In the genomic region with DNA sequence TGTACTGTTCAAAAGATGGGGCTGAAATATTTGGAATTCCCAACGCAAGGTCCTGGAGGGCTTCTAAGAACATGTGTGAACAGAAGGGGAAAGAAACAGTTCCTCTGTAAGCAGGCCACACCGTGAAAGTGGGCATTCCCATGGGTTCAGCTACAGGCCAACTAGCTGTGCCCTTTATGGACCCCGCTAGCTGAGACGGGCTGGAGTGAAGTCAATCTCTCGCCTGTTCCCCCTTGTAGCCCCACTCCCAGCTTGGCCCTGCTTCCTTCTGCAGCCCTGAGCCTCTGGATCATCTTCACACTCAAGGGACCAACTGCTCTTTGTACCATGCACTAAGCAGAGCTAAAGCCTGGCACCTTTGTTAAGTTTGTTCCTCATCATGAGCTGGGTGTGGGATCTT, we compare ENCODE assay signal across 17 cellular contexts.
"Had no signal": no experiment of that assay in that cellular context is flagged by ENCODE, and none has a peak within 500 bp of the region (broad histone marks: within the 10 kb centered on the region; RNA-seq: fewer than 3 reads in every experiment).

No MANE protein-coding gene starts in this region.

- DNase-seq: activated CD4-positive, alpha-beta T cell treated with anti-CD3 and anti-CD28 coated beads for 4 hours; activated CD8-positive, alpha-beta T cell treated with anti-CD3 and anti-CD28 coated beads for 36 hours; activated naive CD4-positive, alpha-beta T cell; dermis blood vessel endothelial cell; effector memory CD4-positive, alpha-beta T cell; foreskin fibroblast; mesenchymal stem cell; naive thymus-derived CD4-positive, alpha-beta T cell; sigmoid colon; stimulated activated CD4-positive, alpha-beta T cell treated with anti-CD3 and anti-CD28 coated beads, Interleukin-4, amount 100 ng/mL, for 24 hours; stomach; T-helper 2 cell; upper lobe of left lung had no signal

- H3K4me1 ChIP-seq: ascending aorta, parathyroid adenoma had no signal

- ATAC-seq: activated CD8-positive, alpha-beta T cell treated with anti-CD3 and anti-CD28 coated beads for 36 hours; naive thymus-derived CD4-positive, alpha-beta T cell; stimulated activated effector memory CD8-positive, alpha-beta T cell treated with anti-CD3 and anti-CD28 coated beads, Interleukin-12 subunit alpha, Interleukin-12 subunit beta, amount 100 ng/mL, for 72 hours had no signal

- H3K27ac ChIP-seq: ascending aorta, neutrophil, parathyroid adenoma, sigmoid colon, upper lobe of left lung had no signal

- H3K4me1 Mint-ChIP-seq: stimulated activated effector memory CD8-positive, alpha-beta T cell treated with anti-CD3 and anti-CD28 coated beads, Interleukin-12 subunit alpha, Interleukin-12 subunit beta, amount 100 ng/mL, for 72 hours had no signal

- H3K9me3 Mint-ChIP-seq: activated CD8-positive, alpha-beta T cell treated with anti-CD3 and anti-CD28 coated beads for 36 hours; naive thymus-derived CD4-positive, alpha-beta T cell; stimulated activated effector memory CD8-positive, alpha-beta T cell treated with anti-CD3 and anti-CD28 coated beads, Interleukin-12 subunit alpha, Interleukin-12 subunit beta, amount 100 ng/mL, for 72 hours had no signal

- H3K9ac ChIP-seq: parathyroid adenoma had no signal

- H3K27me3 ChIP-seq: ascending aorta, neutrophil, sigmoid colon, stomach, upper lobe of left lung had no signal

- H3K4me3 ChIP-seq: ascending aorta, sigmoid colon, stomach, upper lobe of left lung had no signal

- H3K4me3 Mint-ChIP-seq: activated CD8-positive, alpha-beta T cell treated with anti-CD3 and anti-CD28 coated beads for 36 hours; naive thymus-derived CD4-positive, alpha-beta T cell; stimulated activated effector memory CD8-positive, alpha-beta T cell treated with anti-CD3 and anti-CD28 coated beads, Interleukin-12 subunit alpha, Interleukin-12 subunit beta, amount 100 ng/mL, for 72 hours had no signal

- H3K27me3 Mint-ChIP-seq: activated CD8-positive, alpha-beta T cell treated with anti-CD3 and anti-CD28 coated beads for 36 hours; naive thymus-derived CD4-positive, alpha-beta T cell had no signal

- H3K9me3 ChIP-seq: ascending aorta, neutrophil, sigmoid colon, stomach, upper lobe of left lung had no signal

- H3K79me2 ChIP-seq: parathyroid adenoma had no signal

- H2AFZ ChIP-seq: parathyroid adenoma had no signal

- H3K27ac Mint-ChIP-seq: activated CD8-positive, alpha-beta T cell treated with anti-CD3 and anti-CD28 coated beads for 36 hours; stimulated activated effector memory CD8-positive, alpha-beta T cell treated with anti-CD3 and anti-CD28 coated beads, Interleukin-12 subunit alpha, Interleukin-12 subunit beta, amount 100 ng/mL, for 72 hours had no signal

- H3K36me3 ChIP-seq: neutrophil had no signal
